In genomic region chr10:18607503-18607902, GRCh38 we compare ENCODE assay signal across 10 cellular contexts. TPM values are rescaled to one million over a fixed set of nuclear protein-coding genes. Genes with fewer than 3 reads are reported as not detected.
DNase-seq lines count a peak whose midpoint lies in the region; ATAC-seq and TF ChIP-seq lines count a peak whose summit lies in the region.
"Had no signal": no experiment of that assay in that cellular context is flagged by ENCODE, and none has a peak within 500 bp of the region (broad histone marks: within the 10 kb centered on the region; RNA-seq: fewer than 3 reads in every experiment).

No MANE protein-coding gene starts in this region.

- H3K9me3 ChIP-seq in adrenal gland (replicated peaks in 1 of 3) (no peaks in the 10 kb centered on the region), esophagus muscularis mucosa (no peaks in the 10 kb centered on the region)
- H3K9me3 ChIP-seq: psoas muscle had no signal

- intact Hi-C loops in adrenal gland (cut with DNase I) = no loop called here
- intact Hi-C loops in esophagus muscularis mucosa (cut with DNase I) = no loop called here

- H3K36me3 ChIP-seq in adrenal gland (replicated peaks in 1 of 2) = no peaks in the 10 kb centered on the region
- peaks cover 0 to 15% (median 3%) of the 10 kb centered on the region in 4 donors for H3K36me3 ChIP-seq in esophagus muscularis mucosa

- TF ChIP-seq EP300 in esophagus muscularis mucosa (IDR thresholded peaks at IDR 0.05) = no peak

- H3K4me3 ChIP-seq in adrenal gland (no peak overlapping the region), esophagus muscularis mucosa (no peak overlapping the region)
- H3K4me3 ChIP-seq: psoas muscle had no signal

- WGBS in adrenal gland, 4 donors = 29 to 54% (median 49%) methylated on average over 1 of the region's 1 CpG
- WGBS in esophagus muscularis mucosa = 60% methylated on average over 1 of the region's 1 CpG

- H3K27me3 ChIP-seq in adrenal gland = no peaks in the 10 kb centered on the region
- no peaks in the 10 kb centered on the region for H3K27me3 ChIP-seq in esophagus muscularis mucosa

- no peak for TF ChIP-seq CTCF in adrenal gland (IDR thresholded peaks at IDR 0.05)
- TF ChIP-seq CTCF in esophagus muscularis mucosa (IDR thresholded peaks at IDR 0.05) = no peak

- DNase-seq in DMS153 treated with DMSO at 0.1 percent for 48 hours (lab: John Stamatoyannopoulos, UW; ENCODE audit: unreplicated experiment) (peak; percentile 1), DMS153 (lab: John Stamatoyannopoulos, UW) (no peak), adrenal gland (peak; percentile 65 to 87 (median 82)), non-pigmented ciliary epithelial cell (ENCODE audit: low read depth) (peak; percentile 76), esophagus muscularis mucosa (ENCODE audit: extremely low spot score) (no peak), DMS114 treated with DMSO at 0.1 percent for 48 hours (lab: John Stamatoyannopoulos, UW; ENCODE audit: unreplicated experiment) (no peak)
- DNase-seq: psoas muscle had no signal

- TF ChIP-seq POLR2A in adrenal gland (IDR thresholded peaks at IDR 0.05) (no peak), esophagus muscularis mucosa (IDR thresholded peaks at IDR 0.05; ENCODE audit: low read depth) (no peak)

- H3K4me1 ChIP-seq in adrenal gland (replicated peaks in 1 of 2) (peaks cover 21 to 27% of the 10 kb centered on the region in 2 donors), esophagus muscularis mucosa (peaks cover 0 to 10% (median 7%) of the 10 kb centered on the region in 4 donors)
- H3K4me1 ChIP-seq: psoas muscle had no signal

- ATAC-seq in HG03442 (IDR thresholded peaks at IDR 0.05; ENCODE audit: unreplicated experiment) (peak; percentile 60), GM21576 (IDR thresholded peaks at IDR 0.05; ENCODE audit: unreplicated experiment) (no peak)

- H3K27ac ChIP-seq in adrenal gland (peak overlapping the region in 3 of 5 donors; percentile 47 to 84 (median 67)), esophagus muscularis mucosa (replicated peaks in 1 of 4) (no peak overlapping the region)
- H3K27ac ChIP-seq: 22Rv1, psoas muscle had no signal

RNA-seq across cellular contexts. Expression of gene NSUN6, which starts 43.9 kb away (rescaled TPM):
- total RNA-seq in adrenal gland = 10 to 100 TPM in 5 of 8 donors, 1 to 10 TPM in 3; 5.1 to 24.7 (median 12.9) TPM
- 10 to 100 TPM; 14.9 to 33.3 (median 24.7) TPM for polyA plus RNA-seq in adrenal gland
- total RNA-seq in esophagus muscularis mucosa = 10 to 100 TPM in 1 of 4 donors, 1 to 10 TPM in 3; 5.0 to 10.4 (median 5.7) TPM

RNA-seq across cellular contexts. Expression of gene ARL5B, which starts 51.7 kb away (rescaled TPM):
- total RNA-seq in adrenal gland = 10 to 100 TPM in 4 of 8 donors, 1 to 10 TPM in 4; 2.5 to 21.0 (median 10.0) TPM
- 10 to 100 TPM in 1 of 3 donors, 1 to 10 TPM in 2; 1.6 to 10.9 (median 2.1) TPM for polyA plus RNA-seq in adrenal gland
- 10 to 100 TPM in 1 of 4 donors, 1 to 10 TPM in 3; 7.5 to 14.7 (median 8.9) TPM for total RNA-seq in esophagus muscularis mucosa

Comparison
In these comparisons a context has a peak if more than half of its experiments do, and no peak if none do; other contexts are left out.
1. DNase-seq: peak in DMS153 treated with DMSO at 0.1 percent for 48 hours (single experiment), adrenal gland (7 of 7) and non-pigmented ciliary epithelial cell (single experiment); none in DMS153 (single experiment), esophagus muscularis mucosa (single experiment) and DMS114 treated with DMSO at 0.1 percent for 48 hours (single experiment).
2. H3K27ac ChIP-seq: peak in adrenal gland (3 of 5); none in esophagus muscularis mucosa (0 of 4).